ENCODE assay signal across 9 cellular contexts in the genomic region with DNA sequence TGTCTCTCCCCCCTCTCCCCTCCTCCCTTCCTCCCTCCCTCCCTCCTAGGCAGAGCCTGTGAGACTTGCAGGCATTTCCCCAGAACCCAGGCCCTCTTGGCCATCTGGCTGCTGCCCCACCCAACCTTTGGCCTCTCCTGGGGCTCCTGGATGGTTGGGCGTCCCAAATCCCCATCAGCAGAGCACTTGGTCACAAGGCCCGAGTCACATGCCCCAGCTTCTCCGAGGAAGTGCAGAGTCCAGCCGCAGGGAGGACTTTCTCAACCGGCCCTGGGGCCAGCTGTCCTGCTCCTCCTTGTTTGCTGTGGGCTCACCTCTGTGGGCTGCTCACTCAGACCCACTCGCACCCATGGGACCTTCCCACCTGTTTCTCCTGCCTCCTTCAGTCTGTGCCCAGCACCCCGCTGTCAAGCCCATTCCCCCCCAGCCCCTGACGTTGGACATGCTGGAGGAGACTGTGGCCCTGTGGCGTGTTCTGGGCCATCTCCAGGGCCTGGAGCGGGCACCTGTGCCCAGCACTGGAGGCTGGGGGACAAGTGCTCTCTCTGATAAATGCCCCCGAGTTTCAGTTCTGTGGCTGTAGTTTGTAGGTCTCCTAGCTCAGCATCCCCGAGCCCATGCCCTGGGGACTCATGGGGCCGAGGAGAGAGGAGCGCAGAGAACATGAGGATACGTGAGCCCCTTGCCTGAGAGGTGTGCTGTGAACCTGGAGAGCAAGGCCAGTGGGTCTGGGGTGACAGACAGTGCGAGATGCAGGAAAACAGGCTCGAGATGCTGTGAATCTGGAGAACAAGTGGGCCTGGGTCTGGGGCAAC. TPM values are rescaled to one million over a fixed set of nuclear protein-coding genes. Genes with fewer than 3 reads are reported as not detected.
DNase-seq lines count a peak whose midpoint lies in the region; ATAC-seq and TF ChIP-seq lines count a peak whose summit lies in the region.
"Had no signal": no experiment of that assay in that cellular context is flagged by ENCODE, and none has a peak within 500 bp of the region (broad histone marks: within the 10 kb centered on the region; RNA-seq: fewer than 3 reads in every experiment).

No MANE protein-coding gene starts in this region.

- H3K4me3 ChIP-seq in duodenal mucosa (ENCODE audit: low read depth in 1 of 2, low read length in 2 of 2): peak overlapping the region in 1 of 2 donors; percentile 44

- H3K4me1 ChIP-seq in duodenal mucosa (ENCODE audit: control insufficient read depth in 1 of 2, insufficient read depth in 2 of 2, low read length in 2 of 2): peaks cover 39 to 44% of the 10 kb centered on the region in 2 donors

- peaks cover 79% of the 10 kb centered on the region for H3K4me1 Mint-ChIP-seq in activated CD8-positive, alpha-beta memory T cell treated with anti-CD3 and anti-CD28 coated beads, Interleukin-2, amount 10 ng/mL, durations not matched to agents 7 days and 5 days
- peaks cover 39% of the 10 kb centered on the region for H3K4me1 Mint-ChIP-seq in type B pancreatic cell (ENCODE audit: unreplicated experiment)

- H3K27me3 Mint-ChIP-seq in activated CD8-positive, alpha-beta memory T cell treated with anti-CD3 and anti-CD28 coated beads, Interleukin-2, amount 10 ng/mL, durations not matched to agents 7 days and 5 days: no peaks in the 10 kb centered on the region
- H3K27me3 Mint-ChIP-seq in type B pancreatic cell: no peaks in the 10 kb centered on the region

- peak overlapping the region; percentile 34 for H3K27ac ChIP-seq in duodenal mucosa (ENCODE audit: low read depth, low read length)

- ATAC-seq in activated CD8-positive, alpha-beta memory T cell treated with anti-CD3 and anti-CD28 coated beads, Interleukin-2, amount 10 ng/mL, durations not matched to agents 7 days and 5 days: no peak

- no peaks in the 10 kb centered on the region for H3K9me3 ChIP-seq in duodenal mucosa (ENCODE audit: control insufficient read depth in 1 of 2, low read length in 2 of 2)

- DNase-seq in activated CD8-positive, alpha-beta memory T cell treated with anti-CD3 and anti-CD28 coated beads, Interleukin-2, amount 10 ng/mL, durations not matched to agents 7 days and 5 days: no peak
- DNase-seq in activated CD8-positive, alpha-beta memory T cell treated with anti-CD3 and anti-CD28 coated beads for 24 hours: no peak
- peak; percentile 82 for DNase-seq in mucosa of gallbladder (ENCODE audit: low spot score)
- DNase-seq in type B pancreatic cell (ENCODE audit: extremely low spot score, unreplicated experiment): no peak
- DNase-seq in NCI-H1694 (lab: John Stamatoyannopoulos, UW): no peak
- no peak for DNase-seq in cerebellar cortex (ENCODE audit: low spot score)
- no peak for DNase-seq in NCI-H526 treated with DMSO at 0.1 percent for 48 hours (lab: John Stamatoyannopoulos, UW)
- DNase-seq: NCI-H526 had no signal

- peak overlapping the region; percentile 71 for H3K4me3 Mint-ChIP-seq in activated CD8-positive, alpha-beta memory T cell treated with anti-CD3 and anti-CD28 coated beads, Interleukin-2, amount 10 ng/mL, durations not matched to agents 7 days and 5 days
- H3K4me3 Mint-ChIP-seq in type B pancreatic cell: peak overlapping the region; percentile 28

- CTCF ChIA-PET in activated CD8-positive, alpha-beta memory T cell treated with anti-CD3 and anti-CD28 coated beads, Interleukin-2, amount 10 ng/mL, durations not matched to agents 7 days and 5 days (lab: Charles Lee): interaction anchor here (0.5 to 4.8 kb wide), 3 partner anchors 18 to 102 kb away, joined by 3 to 38 read pairs (median 4); no protein-coding TSS in a partner anchor

- H3K36me3 ChIP-seq in duodenal mucosa (ENCODE audit: control insufficient read depth in 1 of 2, insufficient read depth in 2 of 2, low read length in 2 of 2): peaks cover 0 to 4% of the 10 kb centered on the region in 2 donors

- H3K36me3 Mint-ChIP-seq in activated CD8-positive, alpha-beta memory T cell treated with anti-CD3 and anti-CD28 coated beads, Interleukin-2, amount 10 ng/mL, durations not matched to agents 7 days and 5 days: peaks cover 14% of the 10 kb centered on the region
- H3K36me3 Mint-ChIP-seq in type B pancreatic cell: peaks cover under 1% of the 10 kb centered on the region

- H3K9ac ChIP-seq in duodenal mucosa (ENCODE audit: low read depth in 1 of 2, low read length in 2 of 2): peak overlapping the region; percentile 33 to 44

- H3K9me3 Mint-ChIP-seq in activated CD8-positive, alpha-beta memory T cell treated with anti-CD3 and anti-CD28 coated beads, Interleukin-2, amount 10 ng/mL, durations not matched to agents 7 days and 5 days (ENCODE audit: low read depth): no peaks in the 10 kb centered on the region
- no peaks in the 10 kb centered on the region for H3K9me3 Mint-ChIP-seq in type B pancreatic cell

- no peak for TF ChIP-seq CTCF in type B pancreatic cell (conservative IDR thresholded peaks at IDR 0.05)

- H3K27ac Mint-ChIP-seq in activated CD8-positive, alpha-beta memory T cell treated with anti-CD3 and anti-CD28 coated beads, Interleukin-2, amount 10 ng/mL, durations not matched to agents 7 days and 5 days: peak overlapping the region; percentile 97
- peak overlapping the region; percentile 39 for H3K27ac Mint-ChIP-seq in type B pancreatic cell

- H3K27me3 ChIP-seq in duodenal mucosa (ENCODE audit: control insufficient read depth in 1 of 2, insufficient read depth in 2 of 2, low read length in 2 of 2): no peaks in the 10 kb centered on the region

RNA-seq across cellular contexts. Expression of a gene that starts 42.3 kb away (rescaled TPM):
- total RNA-seq in activated CD8-positive, alpha-beta memory T cell treated with anti-CD3 and anti-CD28 coated beads, Interleukin-2, amount 10 ng/mL, durations not matched to agents 7 days and 5 days: not detected
- total RNA-seq in mucosa of gallbladder (not detected), type B pancreatic cell (ENCODE audit: low replicate concordance) (10.3 and 34.7 TPM in 2 replicates)

Comparison
In these comparisons a context has a peak if more than half of its experiments do, and no peak if none do; other contexts are left out.
1. RNA of a gene that starts 42.3 kb away (total RNA-seq): 10.3 to 34.7 TPM in type B pancreatic cell; not detected in mucosa of gallbladder (single experiment) and not detected in activated CD8-positive, alpha-beta memory T cell treated with anti-CD3 and anti-CD28 coated beads, Interleukin-2, amount 10 ng/mL, durations not matched to agents 7 days and 5 days; every median in the first group is over 10 times any median in the second.